Comparison of ENCODE assay signal across 9 cellular contexts in the genomic region with DNA sequence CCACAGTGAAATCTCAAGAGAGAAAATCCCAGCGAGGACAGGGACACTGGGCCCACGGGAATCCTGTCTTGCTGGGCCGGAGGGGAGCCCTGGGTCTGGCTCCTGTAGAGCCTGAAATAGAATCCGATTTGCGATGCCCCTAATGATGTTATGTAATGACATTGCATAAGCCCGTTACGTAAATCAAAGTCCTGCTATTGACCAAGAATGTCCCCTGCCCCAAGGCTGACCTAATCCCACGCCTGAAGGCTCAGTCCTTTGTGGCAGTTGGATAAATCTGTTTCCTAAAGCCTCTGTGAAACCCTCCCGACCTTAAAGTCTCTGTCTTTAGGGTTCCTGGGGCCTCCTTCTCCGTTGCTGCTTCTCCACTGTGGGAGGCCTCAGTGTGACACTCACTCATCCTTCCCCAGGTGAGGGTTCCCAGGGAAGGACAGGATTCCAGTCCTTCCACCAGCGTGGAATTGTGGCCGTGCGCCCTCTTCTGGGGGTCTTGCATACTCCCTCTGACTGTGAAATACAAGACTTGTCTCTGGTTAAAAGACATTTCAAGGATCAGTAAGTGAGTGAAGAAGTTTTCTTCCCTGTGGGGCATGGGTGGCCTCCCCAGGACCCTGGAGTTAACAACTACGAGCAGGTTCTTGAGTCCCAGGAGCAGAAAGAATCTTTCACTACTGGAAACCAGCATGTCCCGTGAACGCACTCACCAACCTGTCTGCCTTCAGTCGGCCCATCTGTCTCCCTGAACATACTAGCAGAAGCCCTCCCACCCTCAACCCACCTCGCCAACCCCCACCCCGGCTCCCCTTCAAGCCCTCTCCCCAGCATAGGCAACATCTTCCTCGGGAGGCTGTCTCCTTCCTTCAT. TPM values are rescaled to one million over a fixed set of nuclear protein-coding genes. Genes with fewer than 3 reads are reported as not detected.
DNase-seq lines count a peak whose midpoint lies in the region; ATAC-seq, FAIRE-seq and TF ChIP-seq lines count a peak whose summit lies in the region.
"Had no signal": no experiment of that assay in that cellular context is flagged by ENCODE, and none has a peak within 500 bp of the region (broad histone marks: within the 10 kb centered on the region; RNA-seq: fewer than 3 reads in every experiment).

No MANE protein-coding gene starts in this region.

- RAD21 ChIA-PET in HCT116 (lab: Charles Lee; ENCODE audit: low non-redundant PET in 1 of 2, low total read pairs in 2 of 2, uncharacterized antibody in 2 of 2, unreplicated experiment in 2 of 2): no interaction called here

- H3K27me3 ChIP-seq in HCT116 (ENCODE audit: insufficient read depth, low read length) (no peaks in the 10 kb centered on the region), astrocyte (ENCODE audit: insufficient read depth, low read length) (no peaks in the 10 kb centered on the region)

- no peaks in the 10 kb centered on the region for H3K36me3 Mint-ChIP-seq in astrocyte (ENCODE audit: low read depth, unreplicated experiment)
- H3K36me3 Mint-ChIP-seq in activated naive CD8-positive, alpha-beta T cell treated with anti-CD3 and anti-CD28 coated beads for 36 hours: no peaks in the 10 kb centered on the region

- H3K9ac ChIP-seq in HCT116 (ENCODE audit: low read length) (no peak overlapping the region), astrocyte (ENCODE audit: low read length) (no peak overlapping the region)

- no peak for DNase-seq in AG09309 (ENCODE audit: low read depth)
- DNase-seq in HCT116 (ENCODE audit: low read depth, low spot score): peak; percentile 36
- peak; percentile 12 for DNase-seq in astrocyte (ENCODE audit: low read depth)
- peak; percentile 81 for DNase-seq in left kidney (ENCODE audit: low read depth, low spot score)
- DNase-seq in activated naive CD8-positive, alpha-beta T cell treated with anti-CD3 and anti-CD28 coated beads for 36 hours: no peak

- no peaks in the 10 kb centered on the region for H3K9me2 ChIP-seq in HCT116 (ENCODE audit: insufficient read depth)

- peaks cover 31% of the 10 kb centered on the region for H3K27me3 Mint-ChIP-seq in astrocyte (ENCODE audit: low read depth, unreplicated experiment)
- no peaks in the 10 kb centered on the region for H3K27me3 Mint-ChIP-seq in activated naive CD8-positive, alpha-beta T cell treated with anti-CD3 and anti-CD28 coated beads for 36 hours

- BruUV-seq in HCT116 (replicated peaks; lab: Mats Ljungman, UMichigan): no TSS peak

- H3K9me3 Mint-ChIP-seq in astrocyte (ENCODE audit: unreplicated experiment): peaks cover 1% of the 10 kb centered on the region
- H3K9me3 Mint-ChIP-seq in activated naive CD8-positive, alpha-beta T cell treated with anti-CD3 and anti-CD28 coated beads for 36 hours: no peaks in the 10 kb centered on the region
- H3K9me3 Mint-ChIP-seq: T-helper 2 cell treated with Interferon-gamma antibody and Interleukin-4, amounts not matched to agents 5 μg/mL and 100 μg/mL, for 36 hours had no signal

- CTCF ChIA-PET in HCT116 (lab: Charles Lee): interaction anchor here (2.1 kb wide), 1 partner anchor 91 kb away, joined by 9 read pairs; no protein-coding TSS in a partner anchor

- H3K27ac ChIP-seq in HCT116 (ENCODE audit: low read depth, low read length) (no peak overlapping the region), astrocyte (ENCODE audit: low read depth, low read length) (no peak overlapping the region)

- TF ChIP-seq CTCF in AG09309 (IDR thresholded peaks at IDR 0.05; ENCODE audit: control insufficient read depth, insufficient read depth, low read depth, low read length, missing control alignments) (peak; percentile 73), HCT116 (IDR thresholded peaks at IDR 0.05 in 2 of 3, conservative IDR thresholded peaks at IDR 0.05 in 1 of 3; ENCODE audit: borderline replicate concordance in 1 of 3, insufficient read depth in 1 of 3, low read depth in 2 of 3, low read length in 2 of 3) (peak; percentile 79 to 85 (median 85)), astrocyte (IDR thresholded peaks at IDR 0.05; ENCODE audit: insufficient read depth, low read depth, low read length) (peak; percentile 58)

- POLR2A ChIA-PET in HCT116 (lab: Charles Lee): no interaction called here

- FAIRE-seq in astrocyte (lab: Jason Lieb, UNC): no peak

- peaks cover 2% of the 10 kb centered on the region for H3K4me1 Mint-ChIP-seq in astrocyte (ENCODE audit: low read depth, unreplicated experiment)
- H3K4me1 Mint-ChIP-seq in activated naive CD8-positive, alpha-beta T cell treated with anti-CD3 and anti-CD28 coated beads for 36 hours: no peaks in the 10 kb centered on the region

- peak; percentile 78 for TF ChIP-seq RAD21 in HCT116 (IDR thresholded peaks at IDR 0.05; ENCODE audit: low read depth)

- no peak for TF ChIP-seq POLR2A in HCT116 (IDR thresholded peaks at IDR 0.05; ENCODE audit: borderline replicate concordance, extremely low read depth, insufficient read depth, insufficient read length)

- no peak overlapping the region for H2AFZ ChIP-seq in HCT116 (ENCODE audit: low read depth, low read length, poor library complexity, severe bottlenecking)
- no peak overlapping the region for H2AFZ ChIP-seq in astrocyte (ENCODE audit: low read depth, low read length)

- no peak overlapping the region for H3K4me3 Mint-ChIP-seq in astrocyte (ENCODE audit: unreplicated experiment)
- no peak overlapping the region for H3K4me3 Mint-ChIP-seq in activated naive CD8-positive, alpha-beta T cell treated with anti-CD3 and anti-CD28 coated beads for 36 hours
- H3K4me3 Mint-ChIP-seq: T-helper 2 cell treated with Interferon-gamma antibody and Interleukin-4, amounts not matched to agents 5 μg/mL and 100 μg/mL, for 36 hours had no signal

- H3K36me3 ChIP-seq in HCT116 (ENCODE audit: control insufficient read depth in 1 of 2, insufficient read depth in 2 of 2, low read length in 2 of 2) (no peaks in the 10 kb centered on the region), astrocyte (ENCODE audit: insufficient read depth, low read length) (no peaks in the 10 kb centered on the region)

- H3K4me3 ChIP-seq in AG09309 (ENCODE audit: control insufficient read depth, low read depth, low read length): no peak overlapping the region
- H3K4me3 ChIP-seq in HCT116 (replicated peaks in 1 of 2; ENCODE audit: low read depth in 1 of 2, low read length in 2 of 2): no peak overlapping the region
- no peak overlapping the region for H3K4me3 ChIP-seq in astrocyte (ENCODE audit: insufficient read depth, low read depth, low read length)

- H3K9me3 ChIP-seq in HCT116 (ENCODE audit: control insufficient read depth in 1 of 2, insufficient read depth in 1 of 2, low read depth in 1 of 2, low read length in 2 of 2) (no peaks in the 10 kb centered on the region), astrocyte (ENCODE audit: insufficient read depth, low read depth, low read length) (no peaks in the 10 kb centered on the region)

- no peaks in the 10 kb centered on the region for H4K20me1 ChIP-seq in HCT116 (ENCODE audit: insufficient read depth)
- H4K20me1 ChIP-seq in astrocyte (ENCODE audit: insufficient read depth, low read length): no peaks in the 10 kb centered on the region

- H3K27ac Mint-ChIP-seq in astrocyte (ENCODE audit: unreplicated experiment): no peak overlapping the region
- no peak overlapping the region for H3K27ac Mint-ChIP-seq in activated naive CD8-positive, alpha-beta T cell treated with anti-CD3 and anti-CD28 coated beads for 36 hours
- H3K27ac Mint-ChIP-seq: T-helper 2 cell treated with Interferon-gamma antibody and Interleukin-4, amounts not matched to agents 5 μg/mL and 100 μg/mL, for 36 hours had no signal

- H3K4me2 ChIP-seq in HCT116 (ENCODE audit: low read length) (no peak overlapping the region), astrocyte (ENCODE audit: low read length) (no peak overlapping the region)

- ATAC-seq in HCT116 (peak; percentile 95), HG03139 (IDR thresholded peaks at IDR 0.05; ENCODE audit: unreplicated experiment) (no peak), GM18909 (IDR thresholded peaks at IDR 0.05; ENCODE audit: poor library complexity, unreplicated experiment) (no peak), HG03565 (IDR thresholded peaks at IDR 0.05; ENCODE audit: unreplicated experiment) (no peak)

- intact Hi-C loops in HCT116 (cut with micrococcal nuclease): loop anchor here (1.0 kb wide), 2 partner anchors 91 to 128 kb away; no protein-coding TSS in a partner anchor

- H3K4me1 ChIP-seq in HCT116 (ENCODE audit: control insufficient read depth in 1 of 2, insufficient read depth in 2 of 2, low read length in 2 of 2) (peaks cover 0 to under 1% of the 10 kb centered on the region in 2 experiments; a peak in 1 of 4 replicates), astrocyte (ENCODE audit: insufficient read depth, low read length) (no peaks in the 10 kb centered on the region)

- H3K79me2 ChIP-seq in HCT116 (ENCODE audit: insufficient read depth, low read length) (no peaks in the 10 kb centered on the region), astrocyte (ENCODE audit: insufficient read depth, low read length) (no peaks in the 10 kb centered on the region)

TF ChIP-seq in HCT116, 20 proteins besides CTCF, POLR2A, EP300 and RAD21 (continues in another document):
- TF ChIP-seq, protein P1, sequence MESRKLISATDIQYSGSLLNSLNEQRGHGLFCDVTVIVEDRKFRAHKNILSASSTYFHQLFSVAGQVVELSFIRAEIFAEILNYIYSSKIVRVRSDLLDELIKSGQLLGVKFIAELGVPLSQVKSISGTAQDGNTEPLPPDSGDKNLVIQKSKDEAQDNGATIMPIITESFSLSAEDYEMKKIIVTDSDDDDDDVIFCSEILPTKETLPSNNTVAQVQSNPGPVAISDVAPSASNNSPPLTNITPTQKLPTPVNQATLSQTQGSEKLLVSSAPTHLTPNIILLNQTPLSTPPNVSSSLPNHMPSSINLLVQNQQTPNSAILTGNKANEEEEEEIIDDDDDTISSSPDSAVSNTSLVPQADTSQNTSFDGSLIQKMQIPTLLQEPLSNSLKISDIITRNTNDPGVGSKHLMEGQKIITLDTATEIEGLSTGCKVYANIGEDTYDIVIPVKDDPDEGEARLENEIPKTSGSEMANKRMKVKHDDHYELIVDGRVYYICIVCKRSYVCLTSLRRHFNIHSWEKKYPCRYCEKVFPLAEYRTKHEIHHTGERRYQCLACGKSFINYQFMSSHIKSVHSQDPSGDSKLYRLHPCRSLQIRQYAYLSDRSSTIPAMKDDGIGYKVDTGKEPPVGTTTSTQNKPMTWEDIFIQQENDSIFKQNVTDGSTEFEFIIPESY (IDR thresholded peaks at IDR 0.05; ENCODE audit: extremely low read depth, insufficient replicate concordance, low read length): no peak
- TF ChIP-seq, protein P2, sequence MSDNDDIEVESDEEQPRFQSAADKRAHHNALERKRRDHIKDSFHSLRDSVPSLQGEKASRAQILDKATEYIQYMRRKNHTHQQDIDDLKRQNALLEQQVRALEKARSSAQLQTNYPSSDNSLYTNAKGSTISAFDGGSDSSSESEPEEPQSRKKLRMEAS (IDR thresholded peaks at IDR 0.05): no peak

RNA-seq across cellular contexts. Expression of a gene that starts 19.8 kb away (rescaled TPM):
- 11.3 TPM for total RNA-seq in HCT116 (2021; ENCODE audit: unreplicated experiment)
- 8.5 and 9.9 TPM in 2 replicates for polyA plus RNA-seq in HCT116 (2012)
- 16.5 and 16.6 TPM in 2 replicates for total RNA-seq in astrocyte
- total RNA-seq in activated naive CD8-positive, alpha-beta T cell treated with anti-CD3 and anti-CD28 coated beads for 36 hours: under 1 TPM; 0.21 to 0.22 TPM

Comparison
In these comparisons a context has a peak if more than half of its experiments do, and no peak if none do; other contexts are left out.
1. DNase-seq: peak in HCT116 (single experiment), astrocyte (single experiment) and left kidney (single experiment); none in AG09309 (single experiment) and activated naive CD8-positive, alpha-beta T cell treated with anti-CD3 and anti-CD28 coated beads for 36 hours (single experiment).
2. RNA of a gene that starts 19.8 kb away (total RNA-seq): 16.5 to 16.6 TPM in astrocyte and 11.3 TPM in HCT116 (single experiment); 0.21 to 0.22 TPM in activated naive CD8-positive, alpha-beta T cell treated with anti-CD3 and anti-CD28 coated beads for 36 hours; every median in the first group is over 10 times any median in the second.
3. Peak in every context shown above with its lines, with median percentiles within 50 percentile points of each other: CTCF ChIP-seq.